Comparison of ENCODE assay signal across 20 cellular contexts in genomic region chr14:69770559-69770958, GRCh38. TPM values are rescaled to one million over a fixed set of nuclear protein-coding genes. Genes with fewer than 3 reads are reported as not detected.
DNase-seq lines count a peak whose midpoint lies in the region; ATAC-seq lines count a peak whose summit lies in the region.
"Had no signal": no experiment of that assay in that cellular context is flagged by ENCODE, and none has a peak within 500 bp of the region (broad histone marks: within the 10 kb centered on the region; RNA-seq: fewer than 3 reads in every experiment).

No MANE protein-coding gene starts in this region.

- H3K9me3 Mint-ChIP-seq in activated T-cell treated with anti-CD3 and anti-CD28 coated beads, Interleukin-2, amount 50 U/mL, for 72 hours, result peaks cover 0 to 3% of the 10 kb centered on the region in 2 donors
- no peaks in the 10 kb centered on the region for H3K9me3 Mint-ChIP-seq in activated T-helper 1 cell treated with anti-CD3 and anti-CD28 coated beads, Interleukin-12 subunit alpha, Interleukin-12 subunit beta, Interleukin-2, Interleukin-4 antibody, amounts not matched to agents 30 ng/mL and 10 ng/mL and 1 ng/mL, durations not matched to agents 14 hours and 24 hours and 36 hours
- H3K9me3 Mint-ChIP-seq in immature natural killer cell, result peaks cover 0 to 3% (median 0%) of the 10 kb centered on the region in 6 donors
- no peaks in the 10 kb centered on the region for H3K9me3 Mint-ChIP-seq in stimulated activated naive B cell treated with anti-CD40 and anti-IgM and Interleukin-4, amounts not matched to agents 10 μg/mL and 1 μg/mL and 100 μg/mL, for 72 hours

- H3K4me1 Mint-ChIP-seq in activated T-cell treated with anti-CD3 and anti-CD28 coated beads, Interleukin-2, amount 50 U/mL, for 72 hours (ENCODE audit: low read depth), result peaks cover 77% of the 10 kb centered on the region
- peaks cover 69% of the 10 kb centered on the region for H3K4me1 Mint-ChIP-seq in activated T-helper 1 cell treated with anti-CD3 and anti-CD28 coated beads, Interleukin-12 subunit alpha, Interleukin-12 subunit beta, Interleukin-2, Interleukin-4 antibody, amounts not matched to agents 30 ng/mL and 10 ng/mL and 1 ng/mL, durations not matched to agents 14 hours and 24 hours and 36 hours (ENCODE audit: low read depth)
- H3K4me1 Mint-ChIP-seq in immature natural killer cell, result peaks cover 73 to 97% of the 10 kb centered on the region in 2 donors
- peaks cover 26 to 57% of the 10 kb centered on the region in 2 donors for H3K4me1 Mint-ChIP-seq in stimulated activated naive B cell treated with anti-CD40 and anti-IgM and Interleukin-4, amounts not matched to agents 10 μg/mL and 1 μg/mL and 100 μg/mL, for 72 hours

- intact Hi-C loops in activated T-helper 1 cell treated with anti-CD3 and anti-CD28 coated beads, Interleukin-12 subunit alpha, Interleukin-12 subunit beta, Interleukin-2, Interleukin-4 antibody, amounts not matched to agents 30 ng/mL and 10 ng/mL and 1 ng/mL, durations not matched to agents 14 hours and 24 hours and 36 hours (cut with micrococcal nuclease), result no loop called here

- peak overlapping the region in 1 of 2 donors; percentile 70 for H3K4me3 Mint-ChIP-seq in activated T-cell treated with anti-CD3 and anti-CD28 coated beads, Interleukin-2, amount 50 U/mL, for 72 hours
- peak overlapping the region; percentile 17 for H3K4me3 Mint-ChIP-seq in activated T-helper 1 cell treated with anti-CD3 and anti-CD28 coated beads, Interleukin-12 subunit alpha, Interleukin-12 subunit beta, Interleukin-2, Interleukin-4 antibody, amounts not matched to agents 30 ng/mL and 10 ng/mL and 1 ng/mL, durations not matched to agents 14 hours and 24 hours and 36 hours
- peak overlapping the region in 2 of 5 donors; percentile 29 to 33 for H3K4me3 Mint-ChIP-seq in immature natural killer cell
- no peak overlapping the region for H3K4me3 Mint-ChIP-seq in stimulated activated naive B cell treated with anti-CD40 and anti-IgM and Interleukin-4, amounts not matched to agents 10 μg/mL and 1 μg/mL and 100 μg/mL, for 72 hours

- H3K27ac Mint-ChIP-seq in activated T-cell treated with anti-CD3 and anti-CD28 coated beads, Interleukin-2, amount 50 U/mL, for 72 hours, result peak overlapping the region; percentile 95
- H3K27ac Mint-ChIP-seq in activated T-helper 1 cell treated with anti-CD3 and anti-CD28 coated beads, Interleukin-12 subunit alpha, Interleukin-12 subunit beta, Interleukin-2, Interleukin-4 antibody, amounts not matched to agents 30 ng/mL and 10 ng/mL and 1 ng/mL, durations not matched to agents 14 hours and 24 hours and 36 hours, result no peak overlapping the region
- peak overlapping the region; percentile 56 to 100 (median 76) for H3K27ac Mint-ChIP-seq in immature natural killer cell
- peak overlapping the region; percentile 86 for H3K27ac Mint-ChIP-seq in stimulated activated naive B cell treated with anti-CD40 and anti-IgM and Interleukin-4, amounts not matched to agents 10 μg/mL and 1 μg/mL and 100 μg/mL, for 72 hours

- no peaks in the 10 kb centered on the region for H3K27me3 Mint-ChIP-seq in activated T-cell treated with anti-CD3 and anti-CD28 coated beads, Interleukin-2, amount 50 U/mL, for 72 hours (ENCODE audit: low read depth)
- peaks cover 2% of the 10 kb centered on the region for H3K27me3 Mint-ChIP-seq in activated T-helper 1 cell treated with anti-CD3 and anti-CD28 coated beads, Interleukin-12 subunit alpha, Interleukin-12 subunit beta, Interleukin-2, Interleukin-4 antibody, amounts not matched to agents 30 ng/mL and 10 ng/mL and 1 ng/mL, durations not matched to agents 14 hours and 24 hours and 36 hours (ENCODE audit: insufficient read depth)
- H3K27me3 Mint-ChIP-seq in immature natural killer cell (ENCODE audit: low read depth in 3 of 3), result peaks cover 44 to 70% (median 58%) of the 10 kb centered on the region in 3 donors
- H3K27me3 Mint-ChIP-seq in stimulated activated naive B cell treated with anti-CD40 and anti-IgM and Interleukin-4, amounts not matched to agents 10 μg/mL and 1 μg/mL and 100 μg/mL, for 72 hours, result no peaks in the 10 kb centered on the region

- ATAC-seq in activated T-cell treated with anti-CD3 and anti-CD28 coated beads, Interleukin-2, amount 50 U/mL, for 72 hours (replicated peaks in 1 of 2), result no peak
- no peak for ATAC-seq in stimulated activated naive B cell treated with anti-CD40 and anti-IgM and Interleukin-4, amounts not matched to agents 10 μg/mL and 1 μg/mL and 100 μg/mL, for 72 hours (replicated peaks)
- ATAC-seq in HG03469 (IDR thresholded peaks at IDR 0.05; ENCODE audit: unreplicated experiment) (no peak), HG03196 (IDR thresholded peaks at IDR 0.05; ENCODE audit: unreplicated experiment) (no peak)
- ATAC-seq: left lobe of liver, Panc1, SK-N-SH treated with all-trans-retinoic acid at 6 μM for 48 hours had no signal

- H3K36me3 Mint-ChIP-seq in activated T-cell treated with anti-CD3 and anti-CD28 coated beads, Interleukin-2, amount 50 U/mL, for 72 hours (ENCODE audit: insufficient read depth in 2 of 2), result peaks cover 51 to 77% of the 10 kb centered on the region in 2 donors
- peaks cover 63% of the 10 kb centered on the region for H3K36me3 Mint-ChIP-seq in activated T-helper 1 cell treated with anti-CD3 and anti-CD28 coated beads, Interleukin-12 subunit alpha, Interleukin-12 subunit beta, Interleukin-2, Interleukin-4 antibody, amounts not matched to agents 30 ng/mL and 10 ng/mL and 1 ng/mL, durations not matched to agents 14 hours and 24 hours and 36 hours (ENCODE audit: low read depth)
- peaks cover 45 to 68% (median 57%) of the 10 kb centered on the region in 3 donors for H3K36me3 Mint-ChIP-seq in immature natural killer cell
- H3K36me3 Mint-ChIP-seq in stimulated activated naive B cell treated with anti-CD40 and anti-IgM and Interleukin-4, amounts not matched to agents 10 μg/mL and 1 μg/mL and 100 μg/mL, for 72 hours, result peaks cover 54 to 74% of the 10 kb centered on the region in 2 donors

- no peak for DNase-seq in activated T-cell treated with anti-CD3 and anti-CD28 coated beads, Interleukin-2, amount 50 U/mL, for 72 hours
- DNase-seq in activated T-cell treated with anti-CD3 and anti-CD28 coated beads for 4 hours (no peak), immature natural killer cell (no peak), GDM1 (lab: John Stamatoyannopoulos, UW) (no peak)
- DNase-seq in activated T-helper 1 cell treated with anti-CD3 and anti-CD28 coated beads, Interleukin-12 subunit alpha, Interleukin-12 subunit beta, Interleukin-2, Interleukin-4 antibody, amounts not matched to agents 30 ng/mL and 10 ng/mL and 1 ng/mL, durations not matched to agents 14 hours and 24 hours and 36 hours (ENCODE audit: low spot score), result no peak
- no peak for DNase-seq in stimulated activated naive B cell treated with anti-CD40 and anti-IgM and Interleukin-4, amounts not matched to agents 10 μg/mL and 1 μg/mL and 100 μg/mL, for 72 hours
- DNase-seq: Caco-2, foreskin fibroblast, KG1, NCI-H774, spleen had no signal

RNA-seq across cellular contexts. Expression of gene SRSF5, which starts 3.6 kb away (rescaled TPM):
- 100 to 1,000 TPM; 417 to 428 TPM for total RNA-seq in activated T-cell treated with anti-CD3 and anti-CD28 coated beads, Interleukin-2, amount 50 U/mL, for 72 hours
- 304 and 311 TPM in 2 replicates for total RNA-seq in activated T-helper 1 cell treated with anti-CD3 and anti-CD28 coated beads, Interleukin-12 subunit alpha, Interleukin-12 subunit beta, Interleukin-2, Interleukin-4 antibody, amounts not matched to agents 30 ng/mL and 10 ng/mL and 1 ng/mL, durations not matched to agents 14 hours and 24 hours and 36 hours
- 100 to 1,000 TPM; 635 to 806 (median 639) TPM for polyA plus RNA-seq in immature natural killer cell

RNA-seq across cellular contexts. Expression of gene SLC10A1, which starts 26.5 kb away (rescaled TPM):
- total RNA-seq in activated T-cell treated with anti-CD3 and anti-CD28 coated beads, Interleukin-2, amount 50 U/mL, for 72 hours, result not detected
- not detected in 2 replicates for total RNA-seq in activated T-helper 1 cell treated with anti-CD3 and anti-CD28 coated beads, Interleukin-12 subunit alpha, Interleukin-12 subunit beta, Interleukin-2, Interleukin-4 antibody, amounts not matched to agents 30 ng/mL and 10 ng/mL and 1 ng/mL, durations not matched to agents 14 hours and 24 hours and 36 hours
- polyA plus RNA-seq in immature natural killer cell, result under 1 TPM in 1 of 3 donors, not detected in 2; 0.09 TPM
- total RNA-seq: cardiac septum, prostate gland, spleen, urinary bladder had no signal
- polyA plus RNA-seq: AG04450, spleen had no signal
